Comparison of ENCODE assay signal across 8 cellular contexts in genomic region chr5:150763023-150763793, GRCh38. TPM values are rescaled to one million over a fixed set of nuclear protein-coding genes. Genes with fewer than 3 reads are reported as not detected.
DNase-seq lines count a peak whose midpoint lies in the region; ATAC-seq and TF ChIP-seq lines count a peak whose summit lies in the region.

No MANE protein-coding gene starts in this region.

- H3K27me3 ChIP-seq in trophoblast cell (ENCODE audit: insufficient read depth, low read length): no peaks in the 10 kb centered on the region

- no peak overlapping the region for H2BK120ac ChIP-seq in trophoblast cell (ENCODE audit: insufficient read depth, low read length, poor library complexity)

- H3K4me1 ChIP-seq in trophoblast cell (ENCODE audit: control insufficient read depth in 1 of 2, insufficient read depth in 2 of 2, low read length in 2 of 2): peaks cover 0 to 2% of the 10 kb centered on the region in 2 experiments

- TF ChIP-seq CTCF in epithelial cell of esophagus (IDR thresholded peaks at IDR 0.05; ENCODE audit: insufficient read depth, low read depth, low read length, missing control alignments): no peak

- no peak overlapping the region for H3K18ac ChIP-seq in trophoblast cell (ENCODE audit: low read length)

- H3K14ac ChIP-seq in trophoblast cell (ENCODE audit: low read length): no peak overlapping the region

- H2BK12ac ChIP-seq in trophoblast cell (ENCODE audit: low read length): no peak overlapping the region

- no peaks in the 10 kb centered on the region for H3K9me3 ChIP-seq in trophoblast cell (ENCODE audit: insufficient read depth, low read depth, low read length)

- H3K9ac ChIP-seq in trophoblast cell (ENCODE audit: low read length): no peak overlapping the region

- no peaks in the 10 kb centered on the region for H3K36me3 ChIP-seq in trophoblast cell (ENCODE audit: control insufficient read depth in 1 of 2, insufficient read depth in 2 of 2, low read length in 2 of 2)

- WGBS in trophoblast cell (ENCODE audit: extremely low coverage, insufficient coverage, insufficient read length): no CpG with 5 or more reads among the region's 7 CpGs

- no peak overlapping the region for H3K27ac ChIP-seq in trophoblast cell (ENCODE audit: low read depth, low read length)

- no peak overlapping the region for H4K12ac ChIP-seq in trophoblast cell (ENCODE audit: low read depth, low read length)

- H4K8ac ChIP-seq in trophoblast cell (ENCODE audit: low read depth, low read length): no peak overlapping the region

- no peak overlapping the region for H3K4ac ChIP-seq in trophoblast cell (ENCODE audit: low read depth, low read length)

- no peak overlapping the region for H3K4me3 ChIP-seq in epithelial cell of esophagus (ENCODE audit: low read length)
- H3K4me3 ChIP-seq in trophoblast cell (ENCODE audit: low read depth, low read length): no peak overlapping the region

- DNase-seq in HCEC 1CT (peak; percentile 88), NCI-H82 (lab: John Stamatoyannopoulos, UW) (peak; percentile 54), epithelial cell of esophagus (ENCODE audit: low read depth) (peak; percentile 98), trophoblast cell (peak; percentile 75 to 89), islet precursor cell (no peak)

- no peak overlapping the region for H2AFZ ChIP-seq in trophoblast cell (ENCODE audit: insufficient read depth, low read length, poor library complexity)

- no peak overlapping the region for H3K4me2 ChIP-seq in trophoblast cell (ENCODE audit: low read length)

- no peak overlapping the region for H2AK5ac ChIP-seq in trophoblast cell (ENCODE audit: low read length)

- H3K79me2 ChIP-seq in trophoblast cell (ENCODE audit: control insufficient read depth, insufficient read depth, low read length, poor library complexity): no peaks in the 10 kb centered on the region

- no peak for ATAC-seq in HG03432 (IDR thresholded peaks at IDR 0.05; ENCODE audit: unreplicated experiment)
- ATAC-seq in HG02798 (IDR thresholded peaks at IDR 0.05; ENCODE audit: poor library complexity, unreplicated experiment): no peak
- no peak for ATAC-seq in GM18909 (IDR thresholded peaks at IDR 0.05; ENCODE audit: poor library complexity, unreplicated experiment)

- no peak overlapping the region for H3K23ac ChIP-seq in trophoblast cell (ENCODE audit: low read length)

- no peak overlapping the region for H2BK5ac ChIP-seq in trophoblast cell (ENCODE audit: low read depth, low read length, poor library complexity)

- peaks cover 7% of the 10 kb centered on the region for H3K79me1 ChIP-seq in trophoblast cell (ENCODE audit: low read length)

- no peak overlapping the region for H4K91ac ChIP-seq in trophoblast cell (ENCODE audit: low read depth, low read length)

RNA-seq across cellular contexts. Expression of gene DCTN4, which starts 4.4 kb away (rescaled TPM):
- polyA plus RNA-seq in trophoblast cell (2013): 28.3 and 28.9 TPM in 2 replicates

RNA-seq across cellular contexts. Expression of gene SMIM3, which starts 15.3 kb away (rescaled TPM):
- 2.8 and 3.3 TPM in 2 replicates for polyA plus RNA-seq in trophoblast cell (2013)
